ENCODE assay signal across 1 cellular context in the genomic region with DNA sequence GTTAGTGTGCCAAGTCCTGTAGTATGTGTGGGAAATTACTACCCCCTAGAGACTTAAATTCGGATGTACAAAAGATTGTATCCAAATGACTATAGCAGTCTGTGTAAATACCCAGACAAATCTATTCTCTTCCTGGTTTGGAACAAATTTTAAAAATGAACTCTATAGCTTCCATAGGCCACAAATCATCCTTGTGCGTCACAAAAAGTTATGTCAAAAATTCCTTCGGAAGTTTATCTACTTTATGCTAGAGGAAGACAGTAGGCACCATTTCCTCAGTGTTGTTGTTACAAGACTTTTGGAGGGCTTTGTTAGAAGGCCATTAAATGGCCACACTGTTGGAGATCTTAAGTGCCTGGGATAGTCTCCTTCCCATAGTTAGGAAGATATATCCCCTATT.
TF ChIP-seq lines count a peak whose summit lies in the region.

No MANE protein-coding gene starts in this region.

TF ChIP-seq in HepG2, 621 proteins besides CTCF, POLR2A, EP300 and RAD21:
- TF ChIP-seq NR1H2 (CRISPR knock-in tag; IDR thresholded peaks at IDR 0.05; ENCODE audit: borderline replicate concordance, low read depth) (no peak), KMT2A (CRISPR knock-in tag; IDR thresholded peaks at IDR 0.05) (no peak), ZBTB20 (CRISPR knock-in tag; IDR thresholded peaks at IDR 0.05; ENCODE audit: borderline replicate concordance, low read depth) (no peak), ZC3H13 (CRISPR knock-in tag; IDR thresholded peaks at IDR 0.05) (no peak), PHF21A (CRISPR knock-in tag; IDR thresholded peaks at IDR 0.05) (no peak), IKZF4 (CRISPR knock-in tag; IDR thresholded peaks at IDR 0.05; ENCODE audit: borderline replicate concordance, low read depth, not compliant biosample characterization) (no peak), ZNF562 (CRISPR knock-in tag; IDR thresholded peaks at IDR 0.05; ENCODE audit: borderline replicate concordance) (no peak)
